Comparison of ENCODE assay signal across 5 cellular contexts in genomic region chr4:119362413-119362812, GRCh38. TPM values are rescaled to one million over a fixed set of nuclear protein-coding genes. Genes with fewer than 3 reads are reported as not detected.
"Had no signal": no experiment of that assay in that cellular context is flagged by ENCODE, and none has a peak within 500 bp of the region (broad histone marks: within the 10 kb centered on the region; RNA-seq: fewer than 3 reads in every experiment).

No MANE protein-coding gene starts in this region.

RNA-seq across cellular contexts. Expression of gene FABP2, which starts 40.5 kb away (rescaled TPM):
- total RNA-seq: HT-29, HT1080, IMR-90, K562 had no signal
- polyA plus RNA-seq: IgD-negative memory B cell, IMR-90, K562 had no signal
